ENCODE assay signal across 1 cellular context in the genomic region with DNA sequence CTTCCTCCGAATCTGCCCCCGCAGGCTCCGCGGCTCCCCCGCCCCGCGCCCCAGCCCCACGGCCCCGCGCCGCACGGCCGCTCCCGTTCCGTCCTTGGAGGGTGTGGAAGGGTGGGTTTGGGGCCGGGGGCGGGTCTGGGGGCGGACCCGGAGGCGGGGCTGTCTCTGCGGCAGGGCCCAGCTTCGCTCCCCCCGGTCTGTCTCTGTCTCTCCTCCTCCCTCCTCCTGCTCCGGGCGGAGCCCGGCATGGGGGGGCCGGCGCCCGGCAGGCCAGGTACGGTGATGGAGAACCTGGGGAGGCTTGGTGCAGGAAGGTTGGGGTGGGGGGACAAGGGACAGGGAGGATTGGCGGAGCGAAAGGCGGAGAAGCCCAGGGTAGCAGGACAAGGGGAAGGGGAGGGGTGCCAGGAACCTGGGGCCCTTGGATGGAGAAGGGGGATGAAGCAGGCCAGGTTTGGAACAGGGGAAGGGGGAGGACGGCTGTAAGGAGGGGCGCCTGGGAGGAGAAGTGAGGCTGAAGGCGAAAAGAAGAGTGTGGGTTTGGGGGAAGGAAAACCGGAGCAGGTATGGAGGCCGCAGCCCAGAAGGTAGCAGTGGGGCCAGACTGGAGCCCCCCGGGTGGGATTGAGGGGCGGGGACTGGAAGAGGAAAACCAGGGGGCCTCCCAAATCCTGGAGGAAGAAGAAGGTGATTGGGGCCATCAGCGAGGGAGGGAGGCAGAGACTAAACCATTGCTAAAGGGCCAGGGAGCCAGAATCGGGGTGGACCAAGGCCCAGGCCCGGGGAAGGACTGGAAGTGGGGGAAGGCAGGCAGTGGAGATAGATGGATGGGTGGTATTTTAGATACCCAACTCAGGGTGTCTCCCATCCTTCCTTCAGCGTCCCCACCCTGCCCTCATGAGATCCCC.
TF ChIP-seq lines count a peak whose summit lies in the region.

A gene (plus strand): TSS at position 200 of the 908 bp plus-strand sequence. CDS start 1,385 bp downstream, outside the sequence.

TF ChIP-seq in WTC11, 78 proteins besides CTCF, POLR2A, EP300 and RAD21 (continued from another document):
- TF ChIP-seq, protein P1, sequence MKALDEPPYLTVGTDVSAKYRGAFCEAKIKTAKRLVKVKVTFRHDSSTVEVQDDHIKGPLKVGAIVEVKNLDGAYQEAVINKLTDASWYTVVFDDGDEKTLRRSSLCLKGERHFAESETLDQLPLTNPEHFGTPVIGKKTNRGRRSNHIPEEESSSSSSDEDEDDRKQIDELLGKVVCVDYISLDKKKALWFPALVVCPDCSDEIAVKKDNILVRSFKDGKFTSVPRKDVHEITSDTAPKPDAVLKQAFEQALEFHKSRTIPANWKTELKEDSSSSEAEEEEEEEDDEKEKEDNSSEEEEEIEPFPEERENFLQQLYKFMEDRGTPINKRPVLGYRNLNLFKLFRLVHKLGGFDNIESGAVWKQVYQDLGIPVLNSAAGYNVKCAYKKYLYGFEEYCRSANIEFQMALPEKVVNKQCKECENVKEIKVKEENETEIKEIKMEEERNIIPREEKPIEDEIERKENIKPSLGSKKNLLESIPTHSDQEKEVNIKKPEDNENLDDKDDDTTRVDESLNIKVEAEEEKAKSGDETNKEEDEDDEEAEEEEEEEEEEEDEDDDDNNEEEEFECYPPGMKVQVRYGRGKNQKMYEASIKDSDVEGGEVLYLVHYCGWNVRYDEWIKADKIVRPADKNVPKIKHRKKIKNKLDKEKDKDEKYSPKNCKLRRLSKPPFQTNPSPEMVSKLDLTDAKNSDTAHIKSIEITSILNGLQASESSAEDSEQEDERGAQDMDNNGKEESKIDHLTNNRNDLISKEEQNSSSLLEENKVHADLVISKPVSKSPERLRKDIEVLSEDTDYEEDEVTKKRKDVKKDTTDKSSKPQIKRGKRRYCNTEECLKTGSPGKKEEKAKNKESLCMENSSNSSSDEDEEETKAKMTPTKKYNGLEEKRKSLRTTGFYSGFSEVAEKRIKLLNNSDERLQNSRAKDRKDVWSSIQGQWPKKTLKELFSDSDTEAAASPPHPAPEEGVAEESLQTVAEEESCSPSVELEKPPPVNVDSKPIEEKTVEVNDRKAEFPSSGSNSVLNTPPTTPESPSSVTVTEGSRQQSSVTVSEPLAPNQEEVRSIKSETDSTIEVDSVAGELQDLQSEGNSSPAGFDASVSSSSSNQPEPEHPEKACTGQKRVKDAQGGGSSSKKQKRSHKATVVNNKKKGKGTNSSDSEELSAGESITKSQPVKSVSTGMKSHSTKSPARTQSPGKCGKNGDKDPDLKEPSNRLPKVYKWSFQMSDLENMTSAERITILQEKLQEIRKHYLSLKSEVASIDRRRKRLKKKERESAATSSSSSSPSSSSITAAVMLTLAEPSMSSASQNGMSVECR (CRISPR knock-in tag; IDR thresholded peaks at IDR 0.05; ENCODE audit: borderline replicate concordance) = no peak
- no peak for TF ChIP-seq TCF7 (CRISPR knock-in tag; IDR thresholded peaks at IDR 0.05; ENCODE audit: low read depth)
- no peak for TF ChIP-seq MXD4 (CRISPR knock-in tag; IDR thresholded peaks at IDR 0.05; ENCODE audit: borderline replicate concordance)
- TF ChIP-seq, protein P2, sequence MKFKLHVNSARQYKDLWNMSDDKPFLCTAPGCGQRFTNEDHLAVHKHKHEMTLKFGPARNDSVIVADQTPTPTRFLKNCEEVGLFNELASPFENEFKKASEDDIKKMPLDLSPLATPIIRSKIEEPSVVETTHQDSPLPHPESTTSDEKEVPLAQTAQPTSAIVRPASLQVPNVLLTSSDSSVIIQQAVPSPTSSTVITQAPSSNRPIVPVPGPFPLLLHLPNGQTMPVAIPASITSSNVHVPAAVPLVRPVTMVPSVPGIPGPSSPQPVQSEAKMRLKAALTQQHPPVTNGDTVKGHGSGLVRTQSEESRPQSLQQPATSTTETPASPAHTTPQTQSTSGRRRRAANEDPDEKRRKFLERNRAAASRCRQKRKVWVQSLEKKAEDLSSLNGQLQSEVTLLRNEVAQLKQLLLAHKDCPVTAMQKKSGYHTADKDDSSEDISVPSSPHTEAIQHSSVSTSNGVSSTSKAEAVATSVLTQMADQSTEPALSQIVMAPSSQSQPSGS (CRISPR knock-in tag; IDR thresholded peaks at IDR 0.05; ENCODE audit: borderline replicate concordance, low read depth) = no peak
- TF ChIP-seq, protein P3, sequence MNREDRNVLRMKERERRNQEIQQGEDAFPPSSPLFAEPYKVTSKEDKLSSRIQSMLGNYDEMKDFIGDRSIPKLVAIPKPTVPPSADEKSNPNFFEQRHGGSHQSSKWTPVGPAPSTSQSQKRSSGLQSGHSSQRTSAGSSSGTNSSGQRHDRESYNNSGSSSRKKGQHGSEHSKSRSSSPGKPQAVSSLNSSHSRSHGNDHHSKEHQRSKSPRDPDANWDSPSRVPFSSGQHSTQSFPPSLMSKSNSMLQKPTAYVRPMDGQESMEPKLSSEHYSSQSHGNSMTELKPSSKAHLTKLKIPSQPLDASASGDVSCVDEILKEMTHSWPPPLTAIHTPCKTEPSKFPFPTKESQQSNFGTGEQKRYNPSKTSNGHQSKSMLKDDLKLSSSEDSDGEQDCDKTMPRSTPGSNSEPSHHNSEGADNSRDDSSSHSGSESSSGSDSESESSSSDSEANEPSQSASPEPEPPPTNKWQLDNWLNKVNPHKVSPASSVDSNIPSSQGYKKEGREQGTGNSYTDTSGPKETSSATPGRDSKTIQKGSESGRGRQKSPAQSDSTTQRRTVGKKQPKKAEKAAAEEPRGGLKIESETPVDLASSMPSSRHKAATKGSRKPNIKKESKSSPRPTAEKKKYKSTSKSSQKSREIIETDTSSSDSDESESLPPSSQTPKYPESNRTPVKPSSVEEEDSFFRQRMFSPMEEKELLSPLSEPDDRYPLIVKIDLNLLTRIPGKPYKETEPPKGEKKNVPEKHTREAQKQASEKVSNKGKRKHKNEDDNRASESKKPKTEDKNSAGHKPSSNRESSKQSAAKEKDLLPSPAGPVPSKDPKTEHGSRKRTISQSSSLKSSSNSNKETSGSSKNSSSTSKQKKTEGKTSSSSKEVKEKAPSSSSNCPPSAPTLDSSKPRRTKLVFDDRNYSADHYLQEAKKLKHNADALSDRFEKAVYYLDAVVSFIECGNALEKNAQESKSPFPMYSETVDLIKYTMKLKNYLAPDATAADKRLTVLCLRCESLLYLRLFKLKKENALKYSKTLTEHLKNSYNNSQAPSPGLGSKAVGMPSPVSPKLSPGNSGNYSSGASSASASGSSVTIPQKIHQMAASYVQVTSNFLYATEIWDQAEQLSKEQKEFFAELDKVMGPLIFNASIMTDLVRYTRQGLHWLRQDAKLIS (CRISPR knock-in tag; IDR thresholded peaks at IDR 0.05; ENCODE audit: borderline replicate concordance) = no peak
- no peak for TF ChIP-seq FOXK1 (CRISPR knock-in tag; IDR thresholded peaks at IDR 0.05)
- peak; percentile 67 for TF ChIP-seq SP1 (CRISPR knock-in tag; conservative IDR thresholded peaks at IDR 0.05)
- TF ChIP-seq SMAD4 (CRISPR knock-in tag; IDR thresholded peaks at IDR 0.05) = no peak
- TF ChIP-seq, protein P4, sequence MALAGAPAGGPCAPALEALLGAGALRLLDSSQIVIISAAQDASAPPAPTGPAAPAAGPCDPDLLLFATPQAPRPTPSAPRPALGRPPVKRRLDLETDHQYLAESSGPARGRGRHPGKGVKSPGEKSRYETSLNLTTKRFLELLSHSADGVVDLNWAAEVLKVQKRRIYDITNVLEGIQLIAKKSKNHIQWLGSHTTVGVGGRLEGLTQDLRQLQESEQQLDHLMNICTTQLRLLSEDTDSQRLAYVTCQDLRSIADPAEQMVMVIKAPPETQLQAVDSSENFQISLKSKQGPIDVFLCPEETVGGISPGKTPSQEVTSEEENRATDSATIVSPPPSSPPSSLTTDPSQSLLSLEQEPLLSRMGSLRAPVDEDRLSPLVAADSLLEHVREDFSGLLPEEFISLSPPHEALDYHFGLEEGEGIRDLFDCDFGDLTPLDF (CRISPR knock-in tag; IDR thresholded peaks at IDR 0.05) = no peak
- TF ChIP-seq KAT7 (CRISPR knock-in tag; IDR thresholded peaks at IDR 0.05; ENCODE audit: borderline replicate concordance) = peak; percentile 6; the same call in 1 of the 2 replicates
